9 cellular contexts compared by ENCODE assay signal in the genomic region with DNA sequence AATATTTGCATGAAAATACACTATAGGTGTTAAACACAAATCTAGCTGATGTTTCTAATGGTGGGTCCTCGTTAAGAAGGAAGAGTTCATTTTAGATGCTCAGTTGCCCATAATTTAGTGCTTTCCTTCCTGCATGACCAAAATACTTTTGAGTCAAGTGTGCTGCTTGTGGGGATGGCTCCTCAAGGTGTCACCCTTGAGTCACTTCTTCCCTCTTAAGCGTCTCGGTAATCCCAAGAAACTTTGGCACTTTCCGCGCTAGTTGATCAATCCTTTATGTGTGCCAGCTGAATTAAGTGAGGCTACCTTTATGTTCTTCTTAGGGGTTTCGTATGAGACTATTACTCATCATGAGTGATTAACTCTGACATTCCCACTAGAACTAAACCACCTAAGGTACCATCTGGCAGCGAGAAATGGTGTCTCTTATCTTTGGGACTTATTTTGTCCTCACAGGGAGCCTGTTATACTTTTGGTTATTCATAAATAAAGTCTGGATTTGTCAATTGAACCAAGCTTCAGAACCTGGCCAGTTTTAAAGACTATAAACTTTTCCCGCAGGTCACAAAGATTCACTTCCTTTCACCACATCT.
DNase-seq lines count a peak whose midpoint lies in the region; ATAC-seq and TF ChIP-seq lines count a peak whose summit lies in the region.
"Had no signal": no experiment of that assay in that cellular context is flagged by ENCODE, and none has a peak within 500 bp of the region (broad histone marks: within the 10 kb centered on the region; RNA-seq: fewer than 3 reads in every experiment).

No MANE protein-coding gene starts in this region.

- no peaks in the 10 kb centered on the region for H3K36me3 ChIP-seq in BE2C

- H3K9me3 ChIP-seq in BE2C, result no peaks in the 10 kb centered on the region; the same call in 1 of the 2 replicates

- peak; percentile 70 for TF ChIP-seq CTCF in BE2C (IDR thresholded peaks at IDR 0.05; ENCODE audit: low read depth, low read length)
- peak; percentile 81 for TF ChIP-seq CTCF in GM13977 (IDR thresholded peaks at IDR 0.05; ENCODE audit: extremely low read depth, insufficient read depth, missing control alignments)
- peak; percentile 87 to 90 for TF ChIP-seq CTCF in brain (conservative IDR thresholded peaks at IDR 0.05)

- peaks cover 0 to 9% (median 6%) of the 10 kb centered on the region in 5 experiments for H3K9me3 Mint-ChIP-seq in brain

- peak overlapping the region in 2 of 5 experiments; percentile 7 to 64 for H3K27ac Mint-ChIP-seq in brain

- H3K36me3 Mint-ChIP-seq in brain, result no peaks in the 10 kb centered on the region

- H3K27me3 Mint-ChIP-seq in brain, result peaks cover 22% of the 10 kb centered on the region

- H3K27me3 ChIP-seq in BE2C, result peaks cover 35% of the 10 kb centered on the region

- H3K4me3 Mint-ChIP-seq in brain, result no peak overlapping the region

- no peak for ATAC-seq in GM18909 (IDR thresholded peaks at IDR 0.05; ENCODE audit: poor library complexity, unreplicated experiment)

- in situ Hi-C loops in GM13977 (cut with MboI; ENCODE audit: low pct_unique_long_range_greater_than_20kb, low sequenced_read_pairs, unreplicated experiment), result loop anchor here (25.0 kb wide), 1 partner anchor 467 kb away; a partner anchor contains a TSS

- H3K4me3 ChIP-seq in BE2C (ENCODE audit: low read depth, low read length), result no peak overlapping the region
- H3K4me3 ChIP-seq: skin epidermis had no signal

- H3K4me1 ChIP-seq in BE2C, result no peaks in the 10 kb centered on the region

- peaks cover 18% of the 10 kb centered on the region for H3K4me1 Mint-ChIP-seq in brain

- DNase-seq in BE2C (peak; percentile 33), GM13977 (ENCODE audit: low spot score) (peak; percentile 66), NCI-H69 (lab: John Stamatoyannopoulos, UW) (peak; percentile 50), iPS-NIHi11 (ENCODE audit: low spot score) (peak; percentile 68), DMS153 treated with DMSO at 0.1 percent for 48 hours (lab: John Stamatoyannopoulos, UW; ENCODE audit: unreplicated experiment) (no peak)
- DNase-seq in stimulated activated CD4-positive, alpha-beta T cell treated with anti-CD3 and anti-CD28 coated beads, Interleukin-12 subunit alpha, Interleukin-12 subunit beta, amount 100 ng/mL, for 48 hours (ENCODE audit: low read depth in 2 of 3, low spot score in 1 of 3), result peak; percentile 13 to 24 (median 15)
